ENCODE assay signal across 17 cellular contexts in the genomic region with DNA sequence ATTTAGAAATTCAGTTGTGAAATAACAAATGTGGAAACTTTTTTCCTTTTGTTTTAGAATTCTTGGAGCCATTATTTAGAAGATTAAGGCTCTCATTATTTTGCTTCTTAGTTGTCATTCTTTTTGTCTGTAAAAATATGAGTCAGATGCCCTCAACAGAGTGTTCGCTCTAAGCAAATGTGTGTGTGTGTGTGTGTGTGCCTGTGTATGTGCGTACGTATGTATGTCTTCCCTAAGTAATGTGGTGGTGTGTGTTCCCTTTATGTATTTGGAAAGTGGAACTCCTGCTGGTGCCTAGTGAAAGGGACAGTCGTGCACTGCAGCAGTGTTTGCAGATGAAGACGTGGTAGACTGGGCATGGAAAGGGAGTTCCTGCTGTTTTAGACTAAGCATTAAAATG. TPM values are rescaled to one million over a fixed set of nuclear protein-coding genes. Genes with fewer than 3 reads are reported as not detected.
DNase-seq lines count a peak whose midpoint lies in the region; ATAC-seq and TF ChIP-seq lines count a peak whose summit lies in the region.
"Had no signal": no experiment of that assay in that cellular context is flagged by ENCODE, and none has a peak within 500 bp of the region (broad histone marks: within the 10 kb centered on the region; RNA-seq: fewer than 3 reads in every experiment).

No MANE protein-coding gene starts in this region.

- CTCF ChIA-PET in CD4-positive, alpha-beta T cell (lab: Charles Lee): no interaction called here
- CTCF ChIA-PET in IMR-90 (lab: Yijun Ruan, JAX) (no interaction called here), WTC11 (lab: Charles Lee) (interaction anchor here (1.8 kb wide), 1 partner anchor 73 kb away, joined by 5 read pairs; no protein-coding TSS in a partner anchor)

- H3K56ac ChIP-seq in IMR-90 (ENCODE audit: extremely low read depth, insufficient read depth, low read length): no peak overlapping the region

- POLR2A ChIA-PET in CD4-positive, alpha-beta T cell (lab: Charles Lee): no interaction called here
- POLR2A ChIA-PET in IMR-90 (lab: Charles Lee; ENCODE audit: unreplicated experiment) (no interaction called here), WTC11 (lab: Charles Lee) (no interaction called here)

- peak overlapping the region; percentile 7 for H3K27ac Mint-ChIP-seq in CD4-positive, alpha-beta T cell
- H3K27ac Mint-ChIP-seq in WTC11 (peak overlapping the region; percentile 24; the same call in 1 of the 2 replicates), immature natural killer cell (peak overlapping the region in 1 of 6 donors; percentile 6)
- H3K27ac Mint-ChIP-seq in activated T-helper 1 cell treated with anti-CD3 and anti-CD28 coated beads, Interleukin-12 subunit alpha, Interleukin-12 subunit beta, Interleukin-2, Interleukin-4 antibody, amounts not matched to agents 30 ng/mL and 10 ng/mL and 1 ng/mL, durations not matched to agents 14 hours and 24 hours and 36 hours: no peak overlapping the region
- H3K27ac Mint-ChIP-seq: CD8-positive, alpha-beta T cell; IgD-negative memory B cell had no signal

- H3K27ac ChIP-seq in CD4-positive, alpha-beta T cell (ENCODE audit: low read depth, low read length): no peak overlapping the region
- no peak overlapping the region for H3K27ac ChIP-seq in IMR-90 (ENCODE audit: insufficient read depth, low read length)
- H3K27ac ChIP-seq: SK-N-MC had no signal

- H3K4me1 ChIP-seq in IMR-90 (ENCODE audit: control insufficient read depth, insufficient read depth, low read length): peaks cover 3% of the 10 kb centered on the region; the same call in 1 of the 2 replicates
- H3K4me1 ChIP-seq: BE2C had no signal

- H3K79me1 ChIP-seq in IMR-90 (ENCODE audit: low read depth in 1 of 2, low read length in 2 of 2): peaks cover 43 to 61% of the 10 kb centered on the region in 2 experiments

- H3K4me1 Mint-ChIP-seq in CD4-positive, alpha-beta T cell (ENCODE audit: low read depth): peaks cover 20% of the 10 kb centered on the region
- H3K4me1 Mint-ChIP-seq in WTC11 (peaks cover 6% of the 10 kb centered on the region), immature natural killer cell (peaks cover 0 to 10% of the 10 kb centered on the region in 2 donors)
- H3K4me1 Mint-ChIP-seq in activated T-helper 1 cell treated with anti-CD3 and anti-CD28 coated beads, Interleukin-12 subunit alpha, Interleukin-12 subunit beta, Interleukin-2, Interleukin-4 antibody, amounts not matched to agents 30 ng/mL and 10 ng/mL and 1 ng/mL, durations not matched to agents 14 hours and 24 hours and 36 hours (ENCODE audit: low read depth): peaks cover 16% of the 10 kb centered on the region

- peaks cover 9% of the 10 kb centered on the region; the same call in 1 of the 2 replicates for H4K20me1 ChIP-seq in IMR-90 (ENCODE audit: insufficient read depth, low read length)

- no peaks in the 10 kb centered on the region for H3K9me3 Mint-ChIP-seq in CD4-positive, alpha-beta T cell
- no peaks in the 10 kb centered on the region for H3K9me3 Mint-ChIP-seq in WTC11
- H3K9me3 Mint-ChIP-seq in activated T-helper 1 cell treated with anti-CD3 and anti-CD28 coated beads, Interleukin-12 subunit alpha, Interleukin-12 subunit beta, Interleukin-2, Interleukin-4 antibody, amounts not matched to agents 30 ng/mL and 10 ng/mL and 1 ng/mL, durations not matched to agents 14 hours and 24 hours and 36 hours: no peaks in the 10 kb centered on the region
- no peaks in the 10 kb centered on the region for H3K9me3 Mint-ChIP-seq in immature natural killer cell
- H3K9me3 Mint-ChIP-seq: CD8-positive, alpha-beta T cell; IgD-negative memory B cell had no signal

- intact Hi-C loops in CD4-positive, alpha-beta T cell (cut with DNase I, micrococcal nuclease): loop anchor here in 1 of 2 experiments (10.0 kb wide), 6 partner anchors 270 to 850 kb away; partner anchors contain the start of gene PTGR3
- intact Hi-C loops in IMR-90 (cut with micrococcal nuclease): no loop called here
- intact Hi-C loops in activated T-helper 1 cell treated with anti-CD3 and anti-CD28 coated beads, Interleukin-12 subunit alpha, Interleukin-12 subunit beta, Interleukin-2, Interleukin-4 antibody, amounts not matched to agents 30 ng/mL and 10 ng/mL and 1 ng/mL, durations not matched to agents 14 hours and 24 hours and 36 hours (cut with micrococcal nuclease): no loop called here

- no peak for TF ChIP-seq CTCF in CD4-positive, alpha-beta T cell (IDR thresholded peaks at IDR 0.05)
- TF ChIP-seq CTCF in IMR-90 (conservative IDR thresholded peaks at IDR 0.05; ENCODE audit: low read depth, low read length) (no peak), WTC11 (IDR thresholded peaks at IDR 0.05) (no peak), foreskin fibroblast (IDR thresholded peaks at IDR 0.05; ENCODE audit: low read depth, low read length) (no peak)

- H4K91ac ChIP-seq in IMR-90 (ENCODE audit: insufficient read depth, low read depth, low read length): no peak overlapping the region

- H4K5ac ChIP-seq in IMR-90 (ENCODE audit: low read depth, low read length): no peak overlapping the region

- H3K36me3 ChIP-seq in IMR-90 (ENCODE audit: control insufficient read depth, insufficient read depth, low read length): no peaks in the 10 kb centered on the region
- H3K36me3 ChIP-seq: BE2C had no signal

- H2AK9ac ChIP-seq in IMR-90 (replicated peaks; ENCODE audit: low read depth, low read length, poor library complexity): no peak overlapping the region

- dilution Hi-C loops in IMR-90 (cut with HindIII; ENCODE audit: low sequenced_read_pairs, unreplicated experiment): no loop called here

- H3K4me2 ChIP-seq in IMR-90 (ENCODE audit: low read depth, low read length): no peak overlapping the region

- TF ChIP-seq POLR2A in IMR-90 (IDR thresholded peaks at IDR 0.05; ENCODE audit: low read depth, low read length): no peak

- H3K27me3 ChIP-seq in CD4-positive, alpha-beta T cell (ENCODE audit: control insufficient read depth, insufficient read depth, low read length): no peaks in the 10 kb centered on the region
- no peaks in the 10 kb centered on the region for H3K27me3 ChIP-seq in IMR-90 (ENCODE audit: control insufficient read depth, insufficient read depth, low read length)
- H3K27me3 ChIP-seq: BE2C had no signal

- no peak overlapping the region for H2BK20ac ChIP-seq in IMR-90 (ENCODE audit: low read depth, low read length)

- TF ChIP-seq RAD21 in IMR-90 (IDR thresholded peaks at IDR 0.05; ENCODE audit: low read length): no peak

- H3K14ac ChIP-seq in IMR-90 (replicated peaks; ENCODE audit: low read depth, low read length): no peak overlapping the region

- DNase-seq in CD4-positive, alpha-beta T cell: no peak
- peak; percentile 38 for DNase-seq in IMR-90
- DNase-seq in WTC11 (ENCODE audit: low spot score): no peak
- DNase-seq in foreskin fibroblast: peak; percentile 59 to 67
- no peak for DNase-seq in activated naive CD4-positive, alpha-beta T cell (lab: John Stamatoyannopoulos, UW)
- DNase-seq in activated T-helper 1 cell treated with anti-CD3 and anti-CD28 coated beads, Interleukin-12 subunit alpha, Interleukin-12 subunit beta, Interleukin-2, Interleukin-4 antibody, amounts not matched to agents 30 ng/mL and 10 ng/mL and 1 ng/mL, durations not matched to agents 14 hours and 24 hours and 36 hours (ENCODE audit: low spot score): no peak
- no peak for DNase-seq in immature natural killer cell
- DNase-seq: BE2C; CD8-positive, alpha-beta T cell; HCEC 1CT; NCI-H1092 treated with DMSO at 0.1 percent for 48 hours; NCI-H187; NCI-H2171; NCI-H510A treated with DMSO at 0.1 percent for 48 hours; T-helper 1 cell had no signal

- ATAC-seq in CD4-positive, alpha-beta T cell (ENCODE audit: poor library complexity): no peak
- ATAC-seq in IMR-90 (ENCODE audit: low read depth) (peak; percentile 29; the same call in 1 of the 2 replicates), WTC11 (no peak)
- ATAC-seq: CD8-positive, alpha-beta T cell had no signal

- H2BK120ac ChIP-seq in IMR-90 (ENCODE audit: low read depth, low read length): no peak overlapping the region

- H2BK15ac ChIP-seq in IMR-90 (ENCODE audit: low read depth, low read length): no peak overlapping the region

- H3K9ac ChIP-seq in IMR-90 (ENCODE audit: low read depth, low read length): no peak overlapping the region

- H3K27me3 Mint-ChIP-seq in CD4-positive, alpha-beta T cell: no peaks in the 10 kb centered on the region
- H3K27me3 Mint-ChIP-seq in WTC11 (ENCODE audit: low read depth): no peaks in the 10 kb centered on the region
- no peaks in the 10 kb centered on the region for H3K27me3 Mint-ChIP-seq in activated T-helper 1 cell treated with anti-CD3 and anti-CD28 coated beads, Interleukin-12 subunit alpha, Interleukin-12 subunit beta, Interleukin-2, Interleukin-4 antibody, amounts not matched to agents 30 ng/mL and 10 ng/mL and 1 ng/mL, durations not matched to agents 14 hours and 24 hours and 36 hours (ENCODE audit: insufficient read depth)
- H3K27me3 Mint-ChIP-seq in immature natural killer cell (ENCODE audit: low read depth in 3 of 3): no peaks in the 10 kb centered on the region
- H3K27me3 Mint-ChIP-seq: IgD-negative memory B cell had no signal

- WGBS in IMR-90 (ENCODE audit: extremely low coverage in 2 of 2, insufficient read length in 1 of 2), 2 experiments: no CpG with 5 or more reads among the region's 5 CpGs

- H3K9me1 ChIP-seq in IMR-90 (ENCODE audit: insufficient read depth, low read length): peaks cover 11% of the 10 kb centered on the region

- H3K36me3 Mint-ChIP-seq in CD4-positive, alpha-beta T cell (ENCODE audit: low read depth): no peaks in the 10 kb centered on the region
- H3K36me3 Mint-ChIP-seq in WTC11 (no peaks in the 10 kb centered on the region), immature natural killer cell (no peaks in the 10 kb centered on the region)
- H3K36me3 Mint-ChIP-seq in activated T-helper 1 cell treated with anti-CD3 and anti-CD28 coated beads, Interleukin-12 subunit alpha, Interleukin-12 subunit beta, Interleukin-2, Interleukin-4 antibody, amounts not matched to agents 30 ng/mL and 10 ng/mL and 1 ng/mL, durations not matched to agents 14 hours and 24 hours and 36 hours (ENCODE audit: low read depth): no peaks in the 10 kb centered on the region
- H3K36me3 Mint-ChIP-seq: CD8-positive, alpha-beta T cell; IgD-negative memory B cell had no signal

- H3K23ac ChIP-seq in IMR-90 (ENCODE audit: low read depth, low read length): no peak overlapping the region

- no peak overlapping the region for H4K8ac ChIP-seq in IMR-90 (ENCODE audit: low read depth in 2 of 2, low read length in 2 of 2)

- no peak overlapping the region for H2AK5ac ChIP-seq in IMR-90 (ENCODE audit: low read depth, low read length)

- H3K4me3 Mint-ChIP-seq in CD4-positive, alpha-beta T cell: no peak overlapping the region
- H3K4me3 Mint-ChIP-seq in WTC11 (no peak overlapping the region), immature natural killer cell (no peak overlapping the region)
- H3K4me3 Mint-ChIP-seq in activated T-helper 1 cell treated with anti-CD3 and anti-CD28 coated beads, Interleukin-12 subunit alpha, Interleukin-12 subunit beta, Interleukin-2, Interleukin-4 antibody, amounts not matched to agents 30 ng/mL and 10 ng/mL and 1 ng/mL, durations not matched to agents 14 hours and 24 hours and 36 hours: no peak overlapping the region
- H3K4me3 Mint-ChIP-seq: CD8-positive, alpha-beta T cell; IgD-negative memory B cell had no signal

- in situ Hi-C loops in IMR-90 (cut with MboI; ENCODE audit: low sequenced_read_pairs): no loop called here

- H2BK5ac ChIP-seq in IMR-90 (ENCODE audit: low read depth, low read length, poor library complexity, severe bottlenecking): no peak overlapping the region

- no TSS peak for BruUV-seq in IMR-90 (replicated peaks; lab: Mats Ljungman, UMichigan)

- no peaks in the 10 kb centered on the region for H3K9me3 ChIP-seq in CD4-positive, alpha-beta T cell (ENCODE audit: control insufficient read depth, low read length)
- no peaks in the 10 kb centered on the region for H3K9me3 ChIP-seq in IMR-90 (ENCODE audit: control insufficient read depth, insufficient read depth, low read length)
- H3K9me3 ChIP-seq: BE2C had no signal

- no peak overlapping the region for H3K18ac ChIP-seq in IMR-90 (ENCODE audit: low read depth, low read length)

- H2AFZ ChIP-seq in IMR-90 (replicated peaks; ENCODE audit: low read length, poor library complexity): no peak overlapping the region

- H3K4me3 ChIP-seq in IMR-90 (ENCODE audit: insufficient read depth, low read depth, low read length) (no peak overlapping the region), foreskin fibroblast (ENCODE audit: low read depth in 1 of 2, low read length in 2 of 2) (no peak overlapping the region)
- H3K4me3 ChIP-seq: SK-N-MC had no signal

- no peak overlapping the region for H3K4ac ChIP-seq in IMR-90 (ENCODE audit: low read depth, low read length)

RNA-seq across cellular contexts. Expression of gene ZNF407, which starts 27.5 kb away (rescaled TPM):
- 10 to 100 TPM; 23.2 to 24.7 TPM for total RNA-seq in CD4-positive, alpha-beta T cell
- total RNA-seq in IMR-90 (2012; rRNA removed): 20.1 and 25.6 TPM in 2 replicates
- polyA plus RNA-seq in IMR-90 (2012; rRNA removed): 2.8 and 3.1 TPM in 2 replicates
- polyA plus RNA-seq in IMR-90 (2012; cell fraction: cytosol; rRNA removed): 1.3 and 2.2 TPM in 2 replicates
- polyA plus RNA-seq in IMR-90 (2012; cell fraction: nucleus; rRNA removed; ENCODE audit: low replicate concordance): 6.3 and 8.0 TPM in 2 replicates
- total RNA-seq in WTC11 (2021): 5.1 to 6.5 TPM (median 5.8 TPM) in 3 replicates
- total RNA-seq in activated T-helper 1 cell treated with anti-CD3 and anti-CD28 coated beads, Interleukin-12 subunit alpha, Interleukin-12 subunit beta, Interleukin-2, Interleukin-4 antibody, amounts not matched to agents 30 ng/mL and 10 ng/mL and 1 ng/mL, durations not matched to agents 14 hours and 24 hours and 36 hours: 19.8 and 21.4 TPM in 2 replicates
- 1 to 10 TPM; 1.5 to 4.7 (median 1.5) TPM for polyA plus RNA-seq in immature natural killer cell

Comparison
In these comparisons a context has a peak if more than half of its experiments do, and no peak if none do; other contexts are left out.
1. DNase-seq: peak in IMR-90 (single experiment) and foreskin fibroblast (2 of 2); none in CD4-positive, alpha-beta T cell (0 of 10), WTC11 (single experiment), activated naive CD4-positive, alpha-beta T cell (0 of 4), activated T-helper 1 cell treated with anti-CD3 and anti-CD28 coated beads, Interleukin-12 subunit alpha, Interleukin-12 subunit beta, Interleukin-2, Interleukin-4 antibody, amounts not matched to agents 30 ng/mL and 10 ng/mL and 1 ng/mL, durations not matched to agents 14 hours and 24 hours and 36 hours (single experiment) and immature natural killer cell (0 of 3).